1 cellular context compared by ENCODE assay signal in genomic region chr16:2133797-2134196, GRCh38. TPM values are rescaled to one million over a fixed set of nuclear protein-coding genes. Genes with fewer than 3 reads are reported as not detected.
"Had no signal": no experiment of that assay in that cellular context is flagged by ENCODE, and none has a peak within 500 bp of the region (broad histone marks: within the 10 kb centered on the region; RNA-seq: fewer than 3 reads in every experiment).

No MANE protein-coding gene starts in this region.

RNA-seq across cellular contexts. Expression of gene RAB26, which starts 14.6 kb away (rescaled TPM):
- total RNA-seq: activated B cell treated with CpG ODN at 0.5 μM for 24 hours had no signal
